ENCODE assay signal across 18 cellular contexts in the genomic region with DNA sequence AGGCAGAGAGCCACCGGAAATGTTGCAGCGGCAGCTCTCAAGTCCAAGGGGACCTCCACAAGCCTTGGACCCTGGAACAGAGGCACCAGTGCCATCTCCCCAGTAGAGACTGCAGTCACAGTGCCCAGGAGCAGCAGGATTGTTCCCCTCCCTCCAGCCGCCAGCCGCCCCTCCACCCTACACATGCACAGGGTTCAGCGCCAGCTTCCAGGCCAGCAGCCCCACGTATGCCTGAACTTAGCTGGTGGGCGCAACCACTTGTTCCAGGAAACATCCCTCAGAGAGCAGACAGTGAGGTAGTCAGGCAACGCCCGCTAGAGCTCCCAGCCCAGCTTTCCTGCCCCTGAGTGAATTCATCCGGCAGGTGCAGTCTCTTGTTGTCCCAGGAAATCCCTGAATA.
DNase-seq lines count a peak whose midpoint lies in the region; ATAC-seq, FAIRE-seq and TF ChIP-seq lines count a peak whose summit lies in the region.
"Had no signal": no experiment of that assay in that cellular context is flagged by ENCODE, and none has a peak within 500 bp of the region (broad histone marks: within the 10 kb centered on the region; RNA-seq: fewer than 3 reads in every experiment).

No MANE protein-coding gene starts in this region.

- no TSS peak for BruUV-seq in Caco-2 (replicated peaks; lab: Mats Ljungman, UMichigan)

- WGBS in H1 (ENCODE audit: extremely low coverage in 1 of 2, insufficient coverage in 1 of 2, insufficient read length in 1 of 2, insufficient replicate concordance in 2 of 2, low coverage in 1 of 2, low lambda C conversion rate in 2 of 2, missing lambda C conversion rate in 1 of 2), 2 experiments: 97% methylated on average over 8 of the region's 10 CpGs; no CpG with 5 or more reads in 1 of the 2 experiments
- WGBS in testis, 2 donors: 82% methylated on average over 10 of the region's 10 CpGs; no CpG with 5 or more reads in 1 of the 2 donors

- no peak overlapping the region for H3K18ac ChIP-seq in H1 (ENCODE audit: extremely low read depth, low read length)

- H3K9me3 Mint-ChIP-seq in Caco-2 (ENCODE audit: unreplicated experiment): no peaks in the 10 kb centered on the region

- no peak for ATAC-seq in GM21619 (IDR thresholded peaks at IDR 0.05; ENCODE audit: unreplicated experiment)
- ATAC-seq: GM23338 had no signal

- POLR2A ChIA-PET in H1 (lab: Charles Lee; ENCODE audit: partially characterized antibody) (no interaction called here), Caco-2 (lab: Charles Lee) (no interaction called here)

- intact Hi-C loops in testis (cut with DNase I; ENCODE audit: low total_unique reads): no loop called here
- intact Hi-C loops in Caco-2 (cut with micrococcal nuclease; ENCODE audit: unreplicated experiment): no loop called here

- H2AK5ac ChIP-seq in H1 (ENCODE audit: low read depth, low read length): no peak overlapping the region

- no peak overlapping the region for H3K9ac ChIP-seq in H1 (replicated peaks in 1 of 4; ENCODE audit: extremely low read depth in 1 of 4, low read depth in 3 of 4, low read length in 3 of 4)
- H3K9ac ChIP-seq: BLaER1 treated with 17β-estradiol and CSF1 and Interleukin-3, amounts not matched to agents 10 nM and 100 nM; KMS-11 had no signal

- H3K27me3 ChIP-seq in H1 (replicated peaks in 1 of 4; ENCODE audit: control insufficient read depth in 3 of 4, extremely low read depth in 1 of 4, insufficient read depth in 3 of 4, low read length in 3 of 4) (no peaks in the 10 kb centered on the region), testis (no peaks in the 10 kb centered on the region), Caco-2 (replicated peaks; ENCODE audit: control insufficient read depth, insufficient read depth, low read length) (no peaks in the 10 kb centered on the region)
- H3K27me3 ChIP-seq: BLaER1 treated with 17β-estradiol and CSF1 and Interleukin-3, amounts not matched to agents 10 nM and 100 nM had no signal

- peak; percentile 3 for DNase-seq in AG20443 (ENCODE audit: low spot score)
- peak; percentile 67 for DNase-seq in NCI-H1105 (lab: John Stamatoyannopoulos, UW)
- DNase-seq in H1 (ENCODE audit: low read depth in 1 of 2, low spot score in 2 of 2): no peak
- DNase-seq in testis: peak; percentile 15
- no peak for DNase-seq in Caco-2
- DNase-seq in NCI-H2196 (lab: John Stamatoyannopoulos, UW; ENCODE audit: unreplicated experiment): no peak
- DNase-seq: Calu3; CD4-positive, CD25-positive, alpha-beta regulatory T cell; DMS 273 treated with DMSO at 0.1 percent for 48 hours; DMS79 treated with DMSO at 0.1 percent for 48 hours; GF-D8; H9 had no signal

- H2BK20ac ChIP-seq in H1 (ENCODE audit: low read length): no peak overlapping the region

- no peak overlapping the region for H4K91ac ChIP-seq in H1 (replicated peaks; ENCODE audit: insufficient read length, low read length)

- H4K8ac ChIP-seq in H1 (ENCODE audit: extremely low read depth, insufficient read depth, low read length): 0 out of 2 replicates have a peak overlapping the region, but pooled peaks have one; percentile 25

- H3K4me1 ChIP-seq in H1 (replicated peaks in 1 of 4; ENCODE audit: control insufficient read depth in 3 of 4, insufficient read depth in 4 of 4, low read length in 3 of 4) (no peaks in the 10 kb centered on the region), testis (no peaks in the 10 kb centered on the region), Caco-2 (no peaks in the 10 kb centered on the region)
- H3K4me1 ChIP-seq: BLaER1 treated with 17β-estradiol and CSF1 and Interleukin-3, amounts not matched to agents 10 nM and 100 nM had no signal

- no peak overlapping the region for H3K4me3 Mint-ChIP-seq in Caco-2 (ENCODE audit: unreplicated experiment)
- H3K4me3 Mint-ChIP-seq: CD4-positive, CD25-positive, alpha-beta regulatory T cell; GM23338; H9; IgD-negative memory B cell had no signal

- H3K36me3 ChIP-seq in H1 (ENCODE audit: control insufficient read depth in 2 of 4, insufficient read depth in 4 of 4, low read length in 3 of 4) (no peaks in the 10 kb centered on the region), testis (ENCODE audit: low read depth, missing control alignments) (no peaks in the 10 kb centered on the region), Caco-2 (ENCODE audit: control insufficient read depth, insufficient read depth, low read length) (no peaks in the 10 kb centered on the region)
- H3K36me3 ChIP-seq: BLaER1 treated with 17β-estradiol and CSF1 and Interleukin-3, amounts not matched to agents 10 nM and 100 nM had no signal

- CTCF ChIA-PET in H1 (lab: Charles Lee; ENCODE audit: partially characterized antibody): no interaction called here
- CTCF ChIA-PET in Caco-2 (lab: Charles Lee): no interaction called here

- H2BK15ac ChIP-seq in H1 (ENCODE audit: low read length): no peak overlapping the region

- no peaks in the 10 kb centered on the region for H3K79me2 ChIP-seq in H1 (ENCODE audit: control insufficient read depth in 1 of 2, insufficient read depth in 2 of 2, low read length in 2 of 2)

- H3K23ac ChIP-seq in H1 (ENCODE audit: insufficient read length): no peak overlapping the region

- H3K14ac ChIP-seq in H1 (ENCODE audit: insufficient read length): no peak overlapping the region

- H3K79me1 ChIP-seq in H1 (ENCODE audit: low read depth, low read length): no peaks in the 10 kb centered on the region

- H3K27ac ChIP-seq in H1 (ENCODE audit: low read depth, low read length) (no peak overlapping the region), testis (peak overlapping the region in 1 of 2 donors; percentile 18)
- H3K27ac ChIP-seq: 22Rv1; BLaER1 treated with 17β-estradiol and CSF1 and Interleukin-3, amounts not matched to agents 10 nM and 100 nM; KMS-11 had no signal

- H3K27me3 Mint-ChIP-seq in Caco-2 (ENCODE audit: insufficient read depth, unreplicated experiment): peaks cover 3% of the 10 kb centered on the region
- H3K27me3 Mint-ChIP-seq: CD4-positive, CD25-positive, alpha-beta regulatory T cell; IgD-negative memory B cell had no signal

- no peak overlapping the region for H3K4ac ChIP-seq in H1 (replicated peaks; ENCODE audit: insufficient read length, low read depth, low read length)

- H3K23me2 ChIP-seq in H1 (ENCODE audit: low read depth, low read length): no peaks in the 10 kb centered on the region

- no peak overlapping the region for H2BK5ac ChIP-seq in H1 (ENCODE audit: low read depth, low read length)

- no peak for TF ChIP-seq RAD21 in H1 (IDR thresholded peaks at IDR 0.05 in 1 of 2, conservative IDR thresholded peaks at IDR 0.05 in 1 of 2; ENCODE audit: low read depth in 2 of 2, low read length in 2 of 2)

- H3K4me1 Mint-ChIP-seq in Caco-2 (ENCODE audit: low read depth, unreplicated experiment): no peaks in the 10 kb centered on the region
- H3K4me1 Mint-ChIP-seq: CD4-positive, CD25-positive, alpha-beta regulatory T cell; GM23338; H9; IgD-negative memory B cell had no signal

- H3K56ac ChIP-seq in H1 (replicated peaks; ENCODE audit: insufficient read length, low read depth, low read length): no peak overlapping the region

- H3K4me3 ChIP-seq in H1 (ENCODE audit: extremely low read depth in 1 of 4, insufficient read depth in 2 of 4, low read depth in 3 of 4, low read length in 4 of 4): no peak overlapping the region
- H3K4me3 ChIP-seq in testis: peak overlapping the region; percentile 24 to 49
- no peak overlapping the region for H3K4me3 ChIP-seq in Caco-2 (ENCODE audit: low read depth, low read length)
- H3K4me3 ChIP-seq: BLaER1 treated with 17β-estradiol and CSF1 and Interleukin-3, amounts not matched to agents 10 nM and 100 nM; GM23338 had no signal

- H3K9me3 ChIP-seq in H1 (ENCODE audit: insufficient read depth in 2 of 2, low read depth in 1 of 2, low read length in 1 of 2) (0 out of 4 replicates have a peak, but pooled peaks cover 0 to 4% of the 10 kb centered on the region in 2 experiments), testis (no peaks in the 10 kb centered on the region), Caco-2 (no peaks in the 10 kb centered on the region)

- TF ChIP-seq EP300 in H1 (IDR thresholded peaks at IDR 0.05; ENCODE audit: borderline replicate concordance in 1 of 2, low read depth in 2 of 2, low read length in 2 of 2): no peak

- H2BK12ac ChIP-seq in H1 (ENCODE audit: low read depth, low read length): no peak overlapping the region

- H4K20me1 ChIP-seq in H1 (replicated peaks in 1 of 2; ENCODE audit: control insufficient read depth in 1 of 2, insufficient read depth in 2 of 2, low read length in 2 of 2): no peaks in the 10 kb centered on the region
- H4K20me1 ChIP-seq: BLaER1 treated with 17β-estradiol and CSF1 and Interleukin-3, amounts not matched to agents 10 nM and 100 nM had no signal

- no peak for FAIRE-seq in H1 (lab: Jason Lieb, UNC)

- TF ChIP-seq POLR2A in H1 (IDR thresholded peaks at IDR 0.05; ENCODE audit: control extremely low read depth in 1 of 2, low read depth in 2 of 2, low read length in 2 of 2): no peak
- no peak for TF ChIP-seq POLR2A in testis (IDR thresholded peaks at IDR 0.05)

- H3K36me3 Mint-ChIP-seq in Caco-2 (ENCODE audit: insufficient read depth, unreplicated experiment): no peaks in the 10 kb centered on the region
- H3K36me3 Mint-ChIP-seq: CD4-positive, CD25-positive, alpha-beta regulatory T cell; IgD-negative memory B cell had no signal

- no peak overlapping the region for H2AFZ ChIP-seq in H1 (ENCODE audit: low read length)

- no peak overlapping the region for H3K4me2 ChIP-seq in H1 (ENCODE audit: insufficient read depth in 1 of 2, low read depth in 2 of 2, low read length in 2 of 2)
- H3K4me2 ChIP-seq: BLaER1 treated with 17β-estradiol and CSF1 and Interleukin-3, amounts not matched to agents 10 nM and 100 nM; GM23338; KMS-11 had no signal

- H2BK120ac ChIP-seq in H1 (replicated peaks; ENCODE audit: low read depth, low read length): no peak overlapping the region

- TF ChIP-seq CTCF in H1 (IDR thresholded peaks at IDR 0.05; ENCODE audit: control extremely low read depth in 1 of 3, insufficient read depth in 1 of 3, low read depth in 1 of 3, low read length in 3 of 3) (no peak), testis (IDR thresholded peaks at IDR 0.05) (no peak), Caco-2 (IDR thresholded peaks at IDR 0.05; ENCODE audit: insufficient read depth in 1 of 2, low read depth in 1 of 2, low read length in 1 of 2, severe bottlenecking in 1 of 2, unreplicated experiment in 1 of 2) (no peak)

- no peak overlapping the region for H4K5ac ChIP-seq in H1 (ENCODE audit: insufficient read length, low read depth, low read length)

- H3K27ac Mint-ChIP-seq in Caco-2 (ENCODE audit: unreplicated experiment): no peak overlapping the region
- H3K27ac Mint-ChIP-seq: CD4-positive, CD25-positive, alpha-beta regulatory T cell; GM23338; H9; IgD-negative memory B cell had no signal

TF ChIP-seq in H1, 55 proteins besides CTCF, POLR2A, EP300 and RAD21 (continues in another document):
- TF ChIP-seq BRCA1 (IDR thresholded peaks at IDR 0.05; ENCODE audit: low read depth, low read length) (no peak), CTBP2 (IDR thresholded peaks at IDR 0.05; ENCODE audit: borderline replicate concordance, insufficient read depth, insufficient read length, low read length) (no peak), ASH2L (IDR thresholded peaks at IDR 0.05; ENCODE audit: low read length) (no peak), KDM5A (IDR thresholded peaks at IDR 0.05; ENCODE audit: low read length) (no peak), EGR1 (IDR thresholded peaks at IDR 0.05; ENCODE audit: borderline replicate concordance, low read depth, low read length) (no peak), POLR2AphosphoS5 (IDR thresholded peaks at IDR 0.05; ENCODE audit: low read depth, low read length) (no peak)

Comparison
In these comparisons a context has a peak if more than half of its experiments do, and no peak if none do; other contexts are left out.
1. DNase-seq: peak in AG20443 (single experiment), NCI-H1105 (single experiment) and testis (single experiment); none in H1 (0 of 2), Caco-2 (0 of 2) and NCI-H2196 (single experiment).
2. H3K4me3 ChIP-seq: peak in testis (2 of 2); none in H1 (0 of 4) and Caco-2 (single experiment).